Comparison of ENCODE assay signal across 2 cellular contexts in genomic region chr2:25034081-25034480, GRCh38.
TF ChIP-seq lines count a peak whose summit lies in the region.

No MANE protein-coding gene starts in this region.

TF ChIP-seq in HEK293, 187 proteins besides CTCF, POLR2A, EP300 and RAD21:
- TF ChIP-seq MEIS1 (CRISPR knock-in tag; IDR thresholded peaks at IDR 0.05; ENCODE audit: borderline replicate concordance) (no peak), KLF1 (tag by site-specific recombination; IDR thresholded peaks at IDR 0.05) (no peak), ZNF48 (tag by site-specific recombination; IDR thresholded peaks at IDR 0.05) (no peak), TRIM28 (IDR thresholded peaks at IDR 0.05; ENCODE audit: borderline replicate concordance, low read length) (peak; percentile 63; the same call in 1 of the 2 replicates), HOXC10 (CRISPR knock-in tag; IDR thresholded peaks at IDR 0.05) (no peak)

TF ChIP-seq in K562, 482 proteins besides CTCF, POLR2A, EP300 and RAD21:
- TF ChIP-seq CBX3 (IDR thresholded peaks at IDR 0.05; ENCODE audit: borderline replicate concordance in 1 of 2, low read length in 2 of 2) (peak in 1 of 2 experiments; percentile 79; a peak in 1 of 3 replicates), CBX5 (IDR thresholded peaks at IDR 0.05; ENCODE audit: borderline replicate concordance, low read depth) (peak; percentile 76; the same call in 1 of the 2 replicates), KLF13 (tag; IDR thresholded peaks at IDR 0.05; ENCODE audit: borderline replicate concordance, low read depth) (no peak)
